ENCODE assay signal across 8 cellular contexts in the genomic region with DNA sequence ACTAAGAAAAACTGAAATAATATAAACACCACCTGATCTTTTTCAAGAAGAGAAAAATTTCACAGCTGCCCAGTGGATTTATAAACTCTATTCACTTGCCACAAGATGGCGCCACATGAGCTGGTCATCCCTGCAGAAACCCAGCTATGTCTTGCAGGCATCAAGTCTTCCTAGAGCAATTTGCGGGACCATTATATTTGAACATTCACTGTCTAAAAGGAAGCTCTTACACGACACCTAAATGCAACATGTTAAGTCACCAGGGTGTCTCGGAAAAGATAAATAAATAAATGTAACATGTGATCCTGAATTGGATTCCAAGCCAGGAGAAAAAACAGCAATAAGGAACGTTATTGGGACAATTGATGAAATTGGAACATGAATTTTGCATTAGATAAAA. TPM values are rescaled to one million over a fixed set of nuclear protein-coding genes. Genes with fewer than 3 reads are reported as not detected.
DNase-seq lines count a peak whose midpoint lies in the region; ATAC-seq and TF ChIP-seq lines count a peak whose summit lies in the region.

No MANE protein-coding gene starts in this region.

- ATAC-seq in Right ventricle myocardium inferior (no peak), HG03139 (IDR thresholded peaks at IDR 0.05; ENCODE audit: unreplicated experiment) (no peak)

- H3K27me3 ChIP-seq in cardiac muscle cell (no peaks in the 10 kb centered on the region), WERI-Rb-1 (ENCODE audit: insufficient read depth, low read depth, severe bottlenecking) (no peaks in the 10 kb centered on the region), breast epithelium (no peaks in the 10 kb centered on the region)

- no peak overlapping the region for H3K27ac ChIP-seq in cardiac muscle cell
- H3K27ac ChIP-seq in WERI-Rb-1: no peak overlapping the region
- H3K27ac ChIP-seq in breast epithelium: no peak overlapping the region

- TF ChIP-seq POLR2A in breast epithelium (IDR thresholded peaks at IDR 0.05): no peak

- H3K9me3 ChIP-seq in cardiac muscle cell (ENCODE audit: low read depth) (no peaks in the 10 kb centered on the region), WERI-Rb-1 (ENCODE audit: severe bottlenecking) (no peaks in the 10 kb centered on the region), breast epithelium (no peaks in the 10 kb centered on the region)

- no peaks in the 10 kb centered on the region for H3K36me3 ChIP-seq in cardiac muscle cell
- H3K36me3 ChIP-seq in WERI-Rb-1: no peaks in the 10 kb centered on the region
- H3K36me3 ChIP-seq in breast epithelium: no peaks in the 10 kb centered on the region

- H3K4me1 ChIP-seq in cardiac muscle cell (ENCODE audit: low read depth) (no peaks in the 10 kb centered on the region), breast epithelium (no peaks in the 10 kb centered on the region)

- no peak overlapping the region for H3K4me3 ChIP-seq in cardiac muscle cell
- no peak overlapping the region for H3K4me3 ChIP-seq in WERI-Rb-1 (ENCODE audit: low read depth, low read length)
- no peak overlapping the region for H3K4me3 ChIP-seq in breast epithelium

- TF ChIP-seq CTCF in cardiac muscle cell (IDR thresholded peaks at IDR 0.05; ENCODE audit: low read depth, low read length) (peak; percentile 73), WERI-Rb-1 (IDR thresholded peaks at IDR 0.05; ENCODE audit: low read depth, low read length) (peak; percentile 50), breast epithelium (IDR thresholded peaks at IDR 0.05) (peak; percentile 45 to 73 (median 72))

- DNase-seq in cardiac muscle cell (ENCODE audit: low read depth in 1 of 2, low spot score in 1 of 2) (peak; percentile 89 to 95), Right ventricle myocardium inferior (ENCODE audit: missing footprints) (no peak), NCI-H2196 treated with DMSO at 0.1 percent for 48 hours (lab: John Stamatoyannopoulos, UW; ENCODE audit: unreplicated experiment) (peak; percentile 38), WERI-Rb-1 (peak; percentile 76), breast epithelium (ENCODE audit: low spot score in 2 of 2) (peak; percentile 57 to 74), kidney glomerular epithelial cell (lab: John Stamatoyannopoulos, UW) (peak; percentile 84)
- DNase-seq in stimulated activated CD4-positive, alpha-beta T cell treated with anti-CD3 and anti-CD28 coated beads, Interleukin-2, amount 100 ng/mL, for 4 hours (ENCODE audit: low read depth): peak; percentile 58

- intact Hi-C loops in Right ventricle myocardium inferior (cut with DNase I): loop anchor here (2.0 to 10.0 kb wide), 3 partner anchors 215 to 329 kb away; no protein-coding TSS in a partner anchor
- intact Hi-C loops in breast epithelium (cut with DNase I; ENCODE audit: low total_unique reads): no loop called here

RNA-seq across cellular contexts. Expression of gene AKT2, which starts 20.3 kb away (rescaled TPM):
- total RNA-seq in cardiac muscle cell: 119 and 193 TPM in 2 replicates
- 60.1 and 80.1 TPM in 2 replicates for polyA plus RNA-seq in cardiac muscle cell
- 114 TPM for total RNA-seq in Right ventricle myocardium inferior
- 10 to 100 TPM; 83.4 to 88.3 (median 84.9) TPM for total RNA-seq in breast epithelium

RNA-seq across cellular contexts. Expression of gene C19orf47, which starts 42.8 kb away (rescaled TPM):
- 16.4 and 35.7 TPM in 2 replicates for total RNA-seq in cardiac muscle cell
- 20.3 and 21.2 TPM in 2 replicates for polyA plus RNA-seq in cardiac muscle cell
- 222 TPM for total RNA-seq in Right ventricle myocardium inferior
- 10 to 100 TPM in 2 of 3 donors, 1 to 10 TPM in 1; 6.7 to 13.0 (median 10.2) TPM for total RNA-seq in breast epithelium

RNA-seq across cellular contexts. Expression of gene PLD3, which starts 43.1 kb away (rescaled TPM):
- total RNA-seq in cardiac muscle cell: 833 and 875 TPM in 2 replicates
- polyA plus RNA-seq in cardiac muscle cell: 827 and 866 TPM in 2 replicates
- 169 TPM for total RNA-seq in Right ventricle myocardium inferior
- total RNA-seq in breast epithelium: 100 to 1,000 TPM; 165 to 473 (median 221) TPM
